Comparison of ENCODE assay signal across 1 cellular context in genomic region chr3:51669241-51670052, GRCh38.
TF ChIP-seq lines count a peak whose summit lies in the region.

No MANE protein-coding gene starts in this region.

TF ChIP-seq in HepG2, 621 proteins besides CTCF, POLR2A, EP300 and RAD21 (continued from another document):
- TF ChIP-seq FOXO4 (CRISPR knock-in tag; conservative IDR thresholded peaks at IDR 0.05) (no peak), RNF219 (CRISPR knock-in tag; IDR thresholded peaks at IDR 0.05) (no peak), ZNF776 (CRISPR knock-in tag; IDR thresholded peaks at IDR 0.05) (no peak), DMAP1 (CRISPR knock-in tag; IDR thresholded peaks at IDR 0.05) (no peak), ZSCAN31 (CRISPR knock-in tag; IDR thresholded peaks at IDR 0.05; ENCODE audit: low read depth) (no peak), AHR (CRISPR knock-in tag; IDR thresholded peaks at IDR 0.05) (no peak), ZNF614 (CRISPR knock-in tag; IDR thresholded peaks at IDR 0.05; ENCODE audit: borderline replicate concordance) (no peak), PBX3 (CRISPR knock-in tag; IDR thresholded peaks at IDR 0.05; ENCODE audit: borderline replicate concordance) (no peak), ZNF484 (CRISPR knock-in tag; IDR thresholded peaks at IDR 0.05; ENCODE audit: borderline replicate concordance, low read depth) (no peak), POLR2G (IDR thresholded peaks at IDR 0.05; ENCODE audit: low read depth, low read length) (no peak)
TF ChIP-seq in HepG2: peak in this region for 42.
